8 cellular contexts compared by ENCODE assay signal in genomic region chr2:158723921-158724802, GRCh38.
DNase-seq lines count a peak whose midpoint lies in the region; ATAC-seq and TF ChIP-seq lines count a peak whose summit lies in the region.

No MANE protein-coding gene starts in this region.

- DNase-seq in EH (ENCODE audit: low read depth): peak; percentile 26
- DNase-seq in NAMALWA (ENCODE audit: low spot score): peak; percentile 24
- DNase-seq in mammary epithelial cell: peak; percentile 21
- DNase-seq in nephron progenitor cell: no peak
- no peak for DNase-seq in activated T-cell treated with anti-CD3 and anti-CD28 coated beads, Interleukin-2, amount 50 U/mL, for 24 hours
- DNase-seq in activated gamma-delta T cell treated with Interleukin-2 at 50 U/mL for 16 hours: no peak

- peak overlapping the region; percentile 83 for H2AFZ ChIP-seq in mammary epithelial cell (ENCODE audit: low read depth, low read length)

- no peaks in the 10 kb centered on the region for H3K27me3 ChIP-seq in mammary epithelial cell (ENCODE audit: insufficient read depth, low read length)

- H3K27ac ChIP-seq in mammary epithelial cell (ENCODE audit: insufficient read depth, low read depth, low read length): no peak overlapping the region

- no peak overlapping the region for H3K4me3 ChIP-seq in mammary epithelial cell (replicated peaks in 1 of 3; ENCODE audit: insufficient read depth in 1 of 3, low read depth in 2 of 3, low read length in 3 of 3)

- H3K4me1 ChIP-seq in mammary epithelial cell (ENCODE audit: insufficient read depth, low read length): peaks cover 25% of the 10 kb centered on the region

- dilution Hi-C loops in mammary epithelial cell (cut with HindIII; ENCODE audit: low sequenced_read_pairs): no loop called here

- peaks cover 87% of the 10 kb centered on the region for H3K4me1 Mint-ChIP-seq in nephron progenitor cell
- H3K4me1 Mint-ChIP-seq in activated T-cell treated with anti-CD3 and anti-CD28 coated beads, Interleukin-2, amount 50 U/mL, for 24 hours (ENCODE audit: low read depth): no peaks in the 10 kb centered on the region

- in situ Hi-C loops in mammary epithelial cell (cut with MboI; ENCODE audit: low sequenced_read_pairs in 2 of 2): no loop called here

- no peaks in the 10 kb centered on the region for H3K9me3 ChIP-seq in mammary epithelial cell (replicated peaks; ENCODE audit: insufficient read depth, low read length)

- no peaks in the 10 kb centered on the region for H4K20me1 ChIP-seq in mammary epithelial cell (ENCODE audit: insufficient read depth, low read length)

- H3K9me3 Mint-ChIP-seq in nephron progenitor cell: no peaks in the 10 kb centered on the region
- H3K9me3 Mint-ChIP-seq in activated T-cell treated with anti-CD3 and anti-CD28 coated beads, Interleukin-2, amount 50 U/mL, for 24 hours: no peaks in the 10 kb centered on the region

- CTCF ChIA-PET in mammary epithelial cell (lab: Charles Lee; ENCODE audit: low non-redundant PET): interaction anchor here (0.7 kb wide), 1 partner anchor 700 kb away, joined by 4 read pairs; no protein-coding TSS in a partner anchor

- H3K4me3 Mint-ChIP-seq in nephron progenitor cell: no peak overlapping the region
- no peak overlapping the region for H3K4me3 Mint-ChIP-seq in activated T-cell treated with anti-CD3 and anti-CD28 coated beads, Interleukin-2, amount 50 U/mL, for 24 hours

- H3K36me3 Mint-ChIP-seq in nephron progenitor cell (ENCODE audit: low read depth): no peaks in the 10 kb centered on the region
- H3K36me3 Mint-ChIP-seq in activated T-cell treated with anti-CD3 and anti-CD28 coated beads, Interleukin-2, amount 50 U/mL, for 24 hours (ENCODE audit: low read depth): no peaks in the 10 kb centered on the region

- H3K79me2 ChIP-seq in mammary epithelial cell (ENCODE audit: insufficient read depth, low read length): no peaks in the 10 kb centered on the region

- H3K36me3 ChIP-seq in mammary epithelial cell (ENCODE audit: insufficient read depth, low read length): no peaks in the 10 kb centered on the region

- no peaks in the 10 kb centered on the region for H3K27me3 Mint-ChIP-seq in nephron progenitor cell (ENCODE audit: low read depth, poor library complexity)
- H3K27me3 Mint-ChIP-seq in activated T-cell treated with anti-CD3 and anti-CD28 coated beads, Interleukin-2, amount 50 U/mL, for 24 hours: peaks cover 2% of the 10 kb centered on the region

- H3K4me2 ChIP-seq in mammary epithelial cell (ENCODE audit: insufficient read depth, low read depth, low read length): peak overlapping the region; percentile 17

- WGBS in mammary epithelial cell (ENCODE audit: low coverage, missing lambda C conversion rate): 40% methylated on average over 9 of the region's 12 CpGs

- no peak overlapping the region for H3K9ac ChIP-seq in mammary epithelial cell (ENCODE audit: insufficient read depth, low read length)

- peak overlapping the region; percentile 2 for H3K27ac Mint-ChIP-seq in nephron progenitor cell
- no peak overlapping the region for H3K27ac Mint-ChIP-seq in activated T-cell treated with anti-CD3 and anti-CD28 coated beads, Interleukin-2, amount 50 U/mL, for 24 hours

- intact Hi-C loops in mammary epithelial cell (cut with micrococcal nuclease): no loop called here

- ATAC-seq in GM21576 (IDR thresholded peaks at IDR 0.05; ENCODE audit: unreplicated experiment) (no peak), GM21723 (IDR thresholded peaks at IDR 0.05; ENCODE audit: unreplicated experiment) (no peak)

- TF ChIP-seq CTCF in mammary epithelial cell (conservative IDR thresholded peaks at IDR 0.05 in 1 of 2, IDR thresholded peaks at IDR 0.05 in 1 of 2; ENCODE audit: extremely low read depth in 1 of 2, insufficient read depth in 1 of 2, low read depth in 1 of 2, low read length in 2 of 2) (peak; percentile 33 to 43), nephron progenitor cell (IDR thresholded peaks at IDR 0.05) (peak; percentile 27)

- no TSS peak for BruUV-seq in mammary epithelial cell (replicated peaks; lab: Mats Ljungman, UMichigan)

Comparison
In these comparisons a context has a peak if more than half of its experiments do, and no peak if none do; other contexts are left out.
1. DNase-seq: peak in EH (single experiment), NAMALWA (single experiment) and mammary epithelial cell (single experiment); none in nephron progenitor cell (single experiment), activated T-cell treated with anti-CD3 and anti-CD28 coated beads, Interleukin-2, amount 50 U/mL, for 24 hours (single experiment) and activated gamma-delta T cell treated with Interleukin-2 at 50 U/mL for 16 hours (single experiment).